Comparison of ENCODE assay signal across 19 cellular contexts in the genomic region with DNA sequence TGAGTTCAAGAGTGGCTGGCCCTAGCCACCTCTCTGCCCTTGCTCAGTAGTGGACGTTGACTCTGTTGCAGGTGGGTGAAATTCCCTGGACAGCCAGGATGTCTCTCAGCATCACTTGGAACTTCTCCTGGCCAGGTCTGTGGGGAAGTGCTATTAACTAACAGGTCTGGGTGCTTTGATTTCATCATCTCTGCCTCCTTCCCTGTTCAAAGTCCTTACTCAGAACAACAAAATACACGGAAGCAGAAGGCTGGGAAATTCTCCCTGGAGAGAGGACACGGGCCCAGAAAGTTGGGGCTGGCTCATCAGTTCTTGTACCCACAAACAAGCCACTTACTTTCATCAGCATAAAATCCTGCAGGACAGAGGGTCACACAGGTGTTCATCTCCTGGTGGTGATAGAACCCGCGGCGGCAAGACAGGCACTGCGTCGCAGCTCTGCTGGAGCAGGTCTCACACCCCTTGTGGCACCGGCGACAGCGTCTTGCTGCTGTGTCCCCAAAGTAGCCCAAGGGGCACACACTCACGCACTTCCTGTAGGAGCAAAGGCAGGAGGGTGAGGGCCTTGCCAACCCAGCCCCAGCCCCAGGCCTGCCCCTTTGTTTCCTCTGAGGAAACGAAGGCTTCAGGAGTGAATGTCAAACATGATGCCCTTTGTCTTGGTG.
"Had no signal": no experiment of that assay in that cellular context is flagged by ENCODE, and none has a peak within 500 bp of the region (broad histone marks: within the 10 kb centered on the region; RNA-seq: fewer than 3 reads in every experiment).

No MANE protein-coding gene starts in this region.

- H3K36me3 Mint-ChIP-seq: activated CD4-positive, alpha-beta memory T cell treated with anti-CD3 and anti-CD28 coated beads for 36 hours; T-cell had no signal

- H3K4me1 ChIP-seq: ascending aorta, psoas muscle, tibial artery had no signal

- H3K4me3 ChIP-seq: ascending aorta, dorsolateral prefrontal cortex, heart right ventricle, psoas muscle, tibial artery had no signal

- ATAC-seq: activated T-cell treated with anti-CD3 and anti-CD28 coated beads, Interleukin-2, amount 50 U/mL, for 72 hours; naive thymus-derived CD8-positive, alpha-beta T cell; psoas muscle; T-cell had no signal

- H3K36me3 ChIP-seq: ascending aorta, tibial artery had no signal

- DNase-seq: activated CD4-positive, alpha-beta memory T cell treated with anti-CD3 and anti-CD28 coated beads for 36 hours; activated CD8-positive, alpha-beta memory T cell treated with anti-CD3 and anti-CD28 coated beads, Interleukin-2, amount 50 U/mL, for 4 hours; activated naive CD8-positive, alpha-beta T cell treated with anti-CD3 and anti-CD28 coated beads, Interleukin-2, amount 10 ng/mL, durations not matched to agents 7 days and 5 days; activated T-cell treated with anti-CD3 and anti-CD28 coated beads, Interleukin-2, amount 50 U/mL, for 72 hours; foreskin melanocyte; heart right ventricle; kidney glomerular epithelial cell; naive thymus-derived CD8-positive, alpha-beta T cell; nucleus accumbens; psoas muscle; stimulated activated CD4-positive, alpha-beta T cell treated with anti-CD3 and anti-CD28 coated beads, Interleukin-15, amount 100 ng/mL, for 24 hours; stimulated activated CD4-positive, alpha-beta T cell treated with anti-CD3 and anti-CD28 coated beads, Interleukin-4, amount 100 ng/mL, for 24 hours; T1000 had no signal

- H3K27ac ChIP-seq: ascending aorta, heart right ventricle, psoas muscle, tibial artery had no signal

- H3K4me3 Mint-ChIP-seq: activated CD4-positive, alpha-beta memory T cell treated with anti-CD3 and anti-CD28 coated beads for 36 hours; activated naive CD8-positive, alpha-beta T cell treated with anti-CD3 and anti-CD28 coated beads, Interleukin-2, amount 10 ng/mL, durations not matched to agents 7 days and 5 days; activated T-cell treated with anti-CD3 and anti-CD28 coated beads, Interleukin-2, amount 50 U/mL, for 72 hours; naive thymus-derived CD8-positive, alpha-beta T cell; T-cell had no signal

- H3K9me3 ChIP-seq: ascending aorta, heart right ventricle, psoas muscle, tibial artery had no signal

- H3K27me3 ChIP-seq: ascending aorta had no signal

- FAIRE-seq: bronchial epithelial cell, endometrium had no signal

- H3K9me3 Mint-ChIP-seq: activated CD4-positive, alpha-beta memory T cell treated with anti-CD3 and anti-CD28 coated beads for 36 hours; activated naive CD8-positive, alpha-beta T cell treated with anti-CD3 and anti-CD28 coated beads, Interleukin-2, amount 10 ng/mL, durations not matched to agents 7 days and 5 days; activated T-cell treated with anti-CD3 and anti-CD28 coated beads, Interleukin-2, amount 50 U/mL, for 72 hours; naive thymus-derived CD8-positive, alpha-beta T cell; T-cell had no signal

- H3K27ac Mint-ChIP-seq: activated CD4-positive, alpha-beta memory T cell treated with anti-CD3 and anti-CD28 coated beads for 36 hours; activated naive CD8-positive, alpha-beta T cell treated with anti-CD3 and anti-CD28 coated beads, Interleukin-2, amount 10 ng/mL, durations not matched to agents 7 days and 5 days; activated T-cell treated with anti-CD3 and anti-CD28 coated beads, Interleukin-2, amount 50 U/mL, for 72 hours; T-cell had no signal
